ENCODE assay signal across 1 cellular context in genomic region chr6:89829591-89830384, GRCh38.
TF ChIP-seq lines count a peak whose summit lies in the region.

Gene CASP8AP2, plus strand, starts transcription at chr6:89829880.

TF ChIP-seq in K562, 482 proteins besides CTCF, POLR2A, EP300 and RAD21 (continued from another document and continues in another):
- TF ChIP-seq ZNF395 (CRISPR knock-in tag; IDR thresholded peaks at IDR 0.05) (no peak), ZNF263 (CRISPR knock-in tag; IDR thresholded peaks at IDR 0.05; ENCODE audit: borderline replicate concordance) (no peak), POLR2H (tag; IDR thresholded peaks at IDR 0.05; ENCODE audit: low read depth) (peak; percentile 62; the same call in 1 of the 2 replicates), SIN3B (IDR thresholded peaks at IDR 0.05; ENCODE audit: low read depth) (peak; percentile 48), ELF2 (CRISPR knock-in tag; IDR thresholded peaks at IDR 0.05) (no peak), NCOR1 (IDR thresholded peaks at IDR 0.05) (no peak), TCF15 (CRISPR knock-in tag; IDR thresholded peaks at IDR 0.05) (no peak), ETV6 (IDR thresholded peaks at IDR 0.05; ENCODE audit: borderline replicate concordance in 1 of 2, low read depth in 2 of 2, low read length in 1 of 2) (no peak), ETV6 (CRISPR knock-in tag; IDR thresholded peaks at IDR 0.05; ENCODE audit: borderline replicate concordance) (no peak), HMGXB4 (CRISPR knock-in tag; IDR thresholded peaks at IDR 0.05) (no peak), PRDM10 (IDR thresholded peaks at IDR 0.05; ENCODE audit: partially characterized antibody) (no peak), RBFOX2 (IDR thresholded peaks at IDR 0.05; ENCODE audit: low read depth, low read length) (peak; percentile 90), HNRNPL (IDR thresholded peaks at IDR 0.05; ENCODE audit: low read depth, low read length) (no peak), THAP7 (CRISPR knock-in tag; IDR thresholded peaks at IDR 0.05) (no peak), HLTF (IDR thresholded peaks at IDR 0.05) (no peak), TARDBP (IDR thresholded peaks at IDR 0.05) (no peak), ZNF280B (CRISPR knock-in tag; IDR thresholded peaks at IDR 0.05) (no peak), CTBP1 (IDR thresholded peaks at IDR 0.05; ENCODE audit: borderline replicate concordance) (peak; percentile 37; the same call in 1 of the 2 replicates), THRB (CRISPR knock-in tag; conservative IDR thresholded peaks at IDR 0.05) (no peak; the same call in 1 of the 2 replicates), POLR2AphosphoS5 (IDR thresholded peaks at IDR 0.05; ENCODE audit: control insufficient read depth, insufficient read depth, low read depth, low read length) (peak; percentile 65), TFAM (CRISPR knock-in tag; conservative IDR thresholded peaks at IDR 0.05) (no peak), IRF9 (tag; IDR thresholded peaks at IDR 0.05) (no peak), ZNF695 (CRISPR knock-in tag; IDR thresholded peaks at IDR 0.05) (no peak), ARNT (IDR thresholded peaks at IDR 0.05) (no peak), MCM7 (IDR thresholded peaks at IDR 0.05) (no peak), MCM3 (IDR thresholded peaks at IDR 0.05) (no peak), ZNF507 (tag; conservative IDR thresholded peaks at IDR 0.05) (no peak), ZBTB17 (CRISPR knock-in tag; IDR thresholded peaks at IDR 0.05) (0 out of 2 replicates have a peak, but pooled peaks have one; percentile 20), EGR1 (conservative IDR thresholded peaks at IDR 0.05) (peak; percentile 55), DACH1 (IDR thresholded peaks at IDR 0.05; ENCODE audit: partially characterized antibody) (no peak), MED1 (CRISPR knock-in tag; IDR thresholded peaks at IDR 0.05; ENCODE audit: borderline replicate concordance) (no peak), MITF (IDR thresholded peaks at IDR 0.05) (no peak), CREB3 (tag; conservative IDR thresholded peaks at IDR 0.05; ENCODE audit: low read depth) (no peak), ZNF23 (CRISPR knock-in tag; IDR thresholded peaks at IDR 0.05) (no peak), ZNF143 (CRISPR knock-in tag; IDR thresholded peaks at IDR 0.05) (no peak), TEAD2 (tag; IDR thresholded peaks at IDR 0.05) (no peak), KDM4B (IDR thresholded peaks at IDR 0.05; ENCODE audit: borderline replicate concordance in 2 of 2, low read depth in 1 of 2) (no peak), ZSCAN32 (CRISPR knock-in tag; IDR thresholded peaks at IDR 0.05) (no peak), RBBP5 (IDR thresholded peaks at IDR 0.05; ENCODE audit: borderline replicate concordance, insufficient read depth, low read length, poor library complexity, severe bottlenecking) (peak; percentile 77), ZNF592 (IDR thresholded peaks at IDR 0.05) (no peak), ZNF561 (CRISPR knock-in tag; conservative IDR thresholded peaks at IDR 0.05) (no peak), STAG1 (CRISPR knock-in tag; IDR thresholded peaks at IDR 0.05; ENCODE audit: borderline replicate concordance) (no peak), TEAD4 (IDR thresholded peaks at IDR 0.05; ENCODE audit: low read length) (0 out of 2 replicates have a peak, but pooled peaks have one; percentile 6), TEAD4 (CRISPR knock-in tag; IDR thresholded peaks at IDR 0.05; ENCODE audit: borderline replicate concordance) (no peak), YY1 (IDR thresholded peaks at IDR 0.05; ENCODE audit: borderline replicate concordance in 1 of 3, control insufficient read depth in 1 of 3, extremely low read depth in 1 of 3, insufficient read depth in 3 of 3, insufficient read length in 1 of 3, insufficient replicate concordance in 2 of 3, low read depth in 1 of 3, low read length in 2 of 3) (no peak), HCFC1 (IDR thresholded peaks at IDR 0.05; ENCODE audit: low read depth, low read length) (no peak), U2AF2 (optimal IDR thresholded peaks at IDR 0.05; ENCODE audit: low read depth, low read length) (no peak), SRF (CRISPR knock-in tag; IDR thresholded peaks at IDR 0.05) (no peak), NFYB (IDR thresholded peaks at IDR 0.05; ENCODE audit: extremely low read depth, insufficient read length) (peak; percentile 62), OTX1 (CRISPR knock-in tag; IDR thresholded peaks at IDR 0.05) (no peak)
